ENCODE assay signal across 15 cellular contexts in genomic region chr10:76971565-76972170, GRCh38.
A peak's percentile ranks its signal among the peaks of the same experiment; 100 is the strongest.
DNase-seq lines count a peak whose midpoint lies in the region; ATAC-seq and TF ChIP-seq lines count a peak whose summit lies in the region.
"Had no signal": no experiment of that assay in that cellular context is flagged by ENCODE, and none has a peak within 500 bp of the region (broad histone marks: within the 10 kb centered on the region; RNA-seq: fewer than 3 reads in every experiment).

No MANE protein-coding gene starts in this region.

- no peak overlapping the region for H4K91ac ChIP-seq in trophoblast cell (ENCODE audit: low read depth, low read length)

- no peak overlapping the region for H4K12ac ChIP-seq in trophoblast cell (ENCODE audit: low read depth, low read length)

- peak overlapping the region; percentile 23 for H3K27ac Mint-ChIP-seq in mesothelial cell of epicardium
- H3K27ac Mint-ChIP-seq: CD8-positive, alpha-beta T cell; H9 had no signal

- H3K79me1 ChIP-seq in trophoblast cell (ENCODE audit: low read length), result no peaks in the 10 kb centered on the region

- H4K8ac ChIP-seq in trophoblast cell (ENCODE audit: low read depth, low read length), result no peak overlapping the region

- 76% methylated on average over 8 of the region's 8 CpGs for WGBS in SK-N-SH (ENCODE audit: low lambda C conversion rate)
- WGBS in trophoblast cell (ENCODE audit: extremely low coverage, insufficient coverage, insufficient read length), result no CpG with 5 or more reads among the region's 8 CpGs
- 83 to 88% (median 85%) methylated on average over 8 of the region's 8 CpGs for WGBS in heart left ventricle, 4 donors

- no peaks in the 10 kb centered on the region for H3K79me2 ChIP-seq in SK-N-SH (ENCODE audit: insufficient read depth)
- no peaks in the 10 kb centered on the region for H3K79me2 ChIP-seq in trophoblast cell (ENCODE audit: control insufficient read depth, insufficient read depth, low read length, poor library complexity)

- no peak for ATAC-seq in heart left ventricle
- ATAC-seq: CD8-positive, alpha-beta T cell; HepG2 had no signal

- TF ChIP-seq CTCF in HEK293 (tag by site-specific recombination; IDR thresholded peaks at IDR 0.05), result no peak
- TF ChIP-seq CTCF in SK-N-SH (IDR thresholded peaks at IDR 0.05), result no peak
- no peak for TF ChIP-seq CTCF in mesothelial cell of epicardium (IDR thresholded peaks at IDR 0.05; ENCODE audit: unreplicated experiment)
- no peak for TF ChIP-seq CTCF in vagina (IDR thresholded peaks at IDR 0.05)
- no peak for TF ChIP-seq CTCF in ascending aorta (IDR thresholded peaks at IDR 0.05)
- TF ChIP-seq CTCF in heart left ventricle (IDR thresholded peaks at IDR 0.05), result no peak

- no peaks in the 10 kb centered on the region for H3F3A ChIP-seq in SK-N-SH (replicated peaks; ENCODE audit: insufficient read depth)

- H3K4me1 ChIP-seq in HEK293 (ENCODE audit: control insufficient read depth, insufficient read depth, low read length) (peaks cover 16% of the 10 kb centered on the region), SK-N-SH (ENCODE audit: control insufficient read depth in 1 of 2, insufficient read depth in 2 of 2, low read depth in 1 of 2, low read length in 1 of 2) (peaks cover 0 to 72% of the 10 kb centered on the region in 2 experiments; a peak in 2 of 4 replicates), vagina (peaks cover 46% of the 10 kb centered on the region), ascending aorta (no peaks in the 10 kb centered on the region), trophoblast cell (ENCODE audit: control insufficient read depth in 1 of 2, insufficient read depth in 2 of 2, low read length in 2 of 2) (no peaks in the 10 kb centered on the region), heart left ventricle (peaks cover 0 to 5% (median 0%) of the 10 kb centered on the region in 12 donors)

- H2BK12ac ChIP-seq in trophoblast cell (ENCODE audit: low read length), result no peak overlapping the region

- 0 out of 2 replicates have a peak, but pooled peaks have one; percentile 32 for TF ChIP-seq RAD21 in SK-N-SH (IDR thresholded peaks at IDR 0.05; ENCODE audit: low read length)

- H3K4me2 ChIP-seq in SK-N-SH, result no peak overlapping the region
- H3K4me2 ChIP-seq in trophoblast cell (ENCODE audit: low read length), result no peak overlapping the region
- H3K4me2 ChIP-seq: BLaER1 treated with 17β-estradiol and CSF1 and Interleukin-3, amounts not matched to agents 10 nM and 100 nM had no signal

- no peaks in the 10 kb centered on the region for H3K9me2 ChIP-seq in SK-N-SH

- H3K36me3 ChIP-seq in HEK293 (ENCODE audit: control insufficient read depth in 2 of 2, insufficient read depth in 1 of 2, low read length in 2 of 2), result no peaks in the 10 kb centered on the region
- H3K36me3 ChIP-seq in SK-N-SH (replicated peaks in 1 of 2; ENCODE audit: control insufficient read depth in 1 of 2, insufficient read depth in 2 of 2, low read length in 1 of 2), result peaks cover 0 to 21% of the 10 kb centered on the region in 2 experiments
- no peaks in the 10 kb centered on the region for H3K36me3 ChIP-seq in vagina
- H3K36me3 ChIP-seq in ascending aorta, result peaks cover 4 to 7% of the 10 kb centered on the region in 2 donors
- H3K36me3 ChIP-seq in trophoblast cell (ENCODE audit: control insufficient read depth in 1 of 2, insufficient read depth in 2 of 2, low read length in 2 of 2), result peaks cover 6 to 11% of the 10 kb centered on the region in 2 experiments
- H3K36me3 ChIP-seq in heart left ventricle, result no peaks in the 10 kb centered on the region
- H3K36me3 ChIP-seq: BLaER1 treated with 17β-estradiol and CSF1 and Interleukin-3, amounts not matched to agents 10 nM and 100 nM had no signal

- peak; percentile 32 to 100; a peak in 3 of 4 replicates for TF ChIP-seq EP300 in SK-N-SH (IDR thresholded peaks at IDR 0.05; ENCODE audit: borderline replicate concordance in 1 of 2, low read depth in 1 of 2, low read length in 1 of 2)

- H3K9ac ChIP-seq in SK-N-SH (no peak overlapping the region), trophoblast cell (ENCODE audit: low read length) (no peak overlapping the region)
- H3K9ac ChIP-seq: BLaER1 treated with 17β-estradiol and CSF1 and Interleukin-3, amounts not matched to agents 10 nM and 100 nM had no signal

- H3K18ac ChIP-seq in trophoblast cell (ENCODE audit: low read length), result no peak overlapping the region

- H2BK5ac ChIP-seq in trophoblast cell (ENCODE audit: low read depth, low read length, poor library complexity), result no peak overlapping the region

- no peak overlapping the region for H3K4ac ChIP-seq in trophoblast cell (ENCODE audit: low read depth, low read length)

- H3K4me3 ChIP-seq in HEK293 (ENCODE audit: low read depth, low read length) (no peak overlapping the region), SK-N-SH (ENCODE audit: low read depth in 2 of 2, low read length in 1 of 2) (no peak overlapping the region), vagina (no peak overlapping the region), ascending aorta (no peak overlapping the region), trophoblast cell (ENCODE audit: low read depth, low read length) (no peak overlapping the region), heart left ventricle (no peak overlapping the region)
- H3K4me3 ChIP-seq: BLaER1 treated with 17β-estradiol and CSF1 and Interleukin-3, amounts not matched to agents 10 nM and 100 nM had no signal

- intact Hi-C loops in vagina (cut with DNase I), result no loop called here
- intact Hi-C loops in ascending aorta (cut with DNase I), result no loop called here
- intact Hi-C loops in heart left ventricle (cut with DNase I), result no loop called here

- peaks cover 56% of the 10 kb centered on the region for H3K4me1 Mint-ChIP-seq in mesothelial cell of epicardium

- no peaks in the 10 kb centered on the region for H4K20me1 ChIP-seq in SK-N-SH (ENCODE audit: insufficient read depth)
- H4K20me1 ChIP-seq: BLaER1 treated with 17β-estradiol and CSF1 and Interleukin-3, amounts not matched to agents 10 nM and 100 nM had no signal

- no peaks in the 10 kb centered on the region for H3K27me3 ChIP-seq in SK-N-SH (ENCODE audit: insufficient read depth)
- H3K27me3 ChIP-seq in vagina, result no peaks in the 10 kb centered on the region
- no peaks in the 10 kb centered on the region for H3K27me3 ChIP-seq in ascending aorta
- no peaks in the 10 kb centered on the region for H3K27me3 ChIP-seq in trophoblast cell (ENCODE audit: insufficient read depth, low read length)
- H3K27me3 ChIP-seq in heart left ventricle, result peaks cover 0 to 7% (median 0%) of the 10 kb centered on the region in 9 donors
- H3K27me3 ChIP-seq: BLaER1 treated with 17β-estradiol and CSF1 and Interleukin-3, amounts not matched to agents 10 nM and 100 nM had no signal

- POLR2A ChIA-PET in HEK293 (lab: Yijun Ruan, JAX) (no interaction called here), SK-N-SH (lab: Yijun Ruan, JAX) (interaction anchor here (0.8 to 5.6 kb wide), 20 partner anchors 8 to 1572 kb away, joined by 3 to 105 read pairs (median 7); partner anchors contain the start of gene ZNF503)

- no peaks in the 10 kb centered on the region for H3K36me3 Mint-ChIP-seq in mesothelial cell of epicardium
- H3K36me3 Mint-ChIP-seq: CD8-positive, alpha-beta T cell had no signal

- H3K9me3 ChIP-seq in HEK293 (ENCODE audit: control insufficient read depth, insufficient read depth, low read depth, low read length), result no peaks in the 10 kb centered on the region
- no peaks in the 10 kb centered on the region for H3K9me3 ChIP-seq in SK-N-SH
- H3K9me3 ChIP-seq in vagina, result no peaks in the 10 kb centered on the region
- H3K9me3 ChIP-seq in ascending aorta, result no peaks in the 10 kb centered on the region
- peaks cover 2% of the 10 kb centered on the region for H3K9me3 ChIP-seq in trophoblast cell (ENCODE audit: insufficient read depth, low read depth, low read length)
- H3K9me3 ChIP-seq in heart left ventricle, result no peaks in the 10 kb centered on the region

- H2AK5ac ChIP-seq in trophoblast cell (ENCODE audit: low read length), result no peak overlapping the region

- H3K23ac ChIP-seq in trophoblast cell (ENCODE audit: low read length), result no peak overlapping the region

- H3K27me3 Mint-ChIP-seq in mesothelial cell of epicardium (ENCODE audit: low read depth), result no peaks in the 10 kb centered on the region

- H2AFZ ChIP-seq in SK-N-SH (ENCODE audit: low read depth), result no peak overlapping the region
- H2AFZ ChIP-seq in trophoblast cell (ENCODE audit: insufficient read depth, low read length, poor library complexity), result no peak overlapping the region

- no peak overlapping the region for H3K14ac ChIP-seq in trophoblast cell (ENCODE audit: low read length)

- no peak overlapping the region for H2BK120ac ChIP-seq in trophoblast cell (ENCODE audit: insufficient read depth, low read length, poor library complexity)

- H3K9me3 Mint-ChIP-seq in mesothelial cell of epicardium, result no peaks in the 10 kb centered on the region
- H3K9me3 Mint-ChIP-seq: CD8-positive, alpha-beta T cell; H9 had no signal

- TF ChIP-seq POLR2A in vagina (IDR thresholded peaks at IDR 0.05) (no peak), heart left ventricle (IDR thresholded peaks at IDR 0.05) (no peak)

- H3K27ac ChIP-seq in HEK293 (ENCODE audit: extremely low read depth, low read depth, low read length), result no peak overlapping the region
- H3K27ac ChIP-seq in SK-N-SH (ENCODE audit: low read depth in 2 of 2, low read length in 1 of 2), result peak overlapping the region in 1 of 2 experiments; percentile 100; a peak in 2 of 4 replicates
- peak overlapping the region; percentile 46 for H3K27ac ChIP-seq in vagina
- H3K27ac ChIP-seq in ascending aorta, result no peak overlapping the region
- H3K27ac ChIP-seq in trophoblast cell (ENCODE audit: low read depth, low read length), result no peak overlapping the region
- peak overlapping the region in 1 of 12 donors; percentile 65 for H3K27ac ChIP-seq in heart left ventricle
- H3K27ac ChIP-seq: BLaER1 treated with 17β-estradiol and CSF1 and Interleukin-3, amounts not matched to agents 10 nM and 100 nM had no signal

- CTCF ChIA-PET in HEK293 (lab: Yijun Ruan, JAX), result interaction anchor here (2.2 kb wide), 1 partner anchor 14 kb away, joined by 11 read pairs; no protein-coding TSS in a partner anchor
- CTCF ChIA-PET in SK-N-SH (lab: Yijun Ruan, JAX), result interaction anchor here (0.6 to 5.6 kb wide), 15 partner anchors 12 to 668 kb away, joined by 3 to 49 read pairs (median 7); no protein-coding TSS in a partner anchor

- peak; percentile 54 for DNase-seq in SK-N-SH
- no peak for DNase-seq in mesothelial cell of epicardium (ENCODE audit: low spot score in 2 of 2, unreplicated experiment in 2 of 2)
- no peak for DNase-seq in vagina (ENCODE audit: extremely low spot score in 2 of 2)
- DNase-seq in ascending aorta (ENCODE audit: low spot score in 2 of 2), result no peak
- DNase-seq in trophoblast cell, result no peak
- no peak for DNase-seq in heart left ventricle
- DNase-seq: 8988T; Calu3; CD8-positive, alpha-beta T cell; DMS79 treated with DMSO at 0.1 percent for 48 hours; GF-D8; H9 had no signal

- no peak overlapping the region for H3K4me3 Mint-ChIP-seq in mesothelial cell of epicardium
- H3K4me3 Mint-ChIP-seq: CD8-positive, alpha-beta T cell; H9 had no signal

TF ChIP-seq in HEK293, 187 proteins besides CTCF, POLR2A, EP300 and RAD21 (continues in another document):
- TF ChIP-seq ZFHX2 (tag by site-specific recombination; conservative IDR thresholded peaks at IDR 0.05), result peak; percentile 55
- TF ChIP-seq ZNF426 (tag by site-specific recombination; IDR thresholded peaks at IDR 0.05), result no peak

TF ChIP-seq in SK-N-SH, 30 proteins besides CTCF, POLR2A, EP300 and RAD21 (continues in another document):
- TF ChIP-seq FOXM1 (IDR thresholded peaks at IDR 0.05; ENCODE audit: low read depth), result no peak
- no peak for TF ChIP-seq EZH2phosphoT487 (IDR thresholded peaks at IDR 0.05; ENCODE audit: borderline replicate concordance, low read depth)

Comparison
In these comparisons a context has a peak if more than half of its experiments do, and no peak if none do; other contexts are left out.
1. Of the 4 proteins assayed by ChIP-seq in both HEK293 and SK-N-SH: peak only in HEK293: none; only in SK-N-SH: PBX3; in both: none; in neither: 3.